In genomic region chr14:57866199-57866755, GRCh38 we compare ENCODE assay signal across 22 cellular contexts. TPM values are rescaled to one million over a fixed set of nuclear protein-coding genes. Genes with fewer than 3 reads are reported as not detected.
A peak's percentile ranks its signal among the peaks of the same experiment; 100 is the strongest.
DNase-seq lines count a peak whose midpoint lies in the region; ATAC-seq and TF ChIP-seq lines count a peak whose summit lies in the region.
"Had no signal": no experiment of that assay in that cellular context is flagged by ENCODE, and none has a peak within 500 bp of the region (broad histone marks: within the 10 kb centered on the region; RNA-seq: fewer than 3 reads in every experiment).

No MANE protein-coding gene starts in this region.

- H3K36me3 ChIP-seq in hepatocyte (replicated peaks; ENCODE audit: insufficient read depth, low read depth): no peaks in the 10 kb centered on the region
- no peaks in the 10 kb centered on the region for H3K36me3 ChIP-seq in trophoblast cell (ENCODE audit: control insufficient read depth in 1 of 2, insufficient read depth in 2 of 2, low read length in 2 of 2)
- H3K36me3 ChIP-seq: ovary, SJCRH30 had no signal

- TF ChIP-seq POLR2A in erythroblast (IDR thresholded peaks at IDR 0.05; ENCODE audit: low read length): no peak

- no peak overlapping the region for H4K8ac ChIP-seq in trophoblast cell (ENCODE audit: low read depth, low read length)

- H3K4me1 ChIP-seq in hepatocyte (ENCODE audit: insufficient read depth): peaks cover 7% of the 10 kb centered on the region
- H3K4me1 ChIP-seq in trophoblast cell (ENCODE audit: control insufficient read depth in 1 of 2, insufficient read depth in 2 of 2, low read length in 2 of 2): peaks cover 0 to 5% of the 10 kb centered on the region in 2 experiments
- H3K4me1 ChIP-seq: SJCRH30 had no signal

- H3K27me3 ChIP-seq in hepatocyte (peaks cover 55% of the 10 kb centered on the region), trophoblast cell (ENCODE audit: insufficient read depth, low read length) (peaks cover 28% of the 10 kb centered on the region)
- H3K27me3 ChIP-seq: ovary, SJCRH30 had no signal

- TF ChIP-seq CTCF in hepatocyte (IDR thresholded peaks at IDR 0.05; ENCODE audit: poor library complexity): no peak

- no peak overlapping the region for H2AK5ac ChIP-seq in trophoblast cell (ENCODE audit: low read length)

- H3K4me2 ChIP-seq in hepatocyte (peak overlapping the region; percentile 98), trophoblast cell (ENCODE audit: low read length) (peak overlapping the region; percentile 66)

- in situ Hi-C loops in G401 (cut with HindIII; ENCODE audit: low sequenced_read_pairs): no loop called here

- H3K79me2 ChIP-seq in hepatocyte (no peaks in the 10 kb centered on the region), trophoblast cell (ENCODE audit: control insufficient read depth, insufficient read depth, low read length, poor library complexity) (no peaks in the 10 kb centered on the region)

- H3K9ac ChIP-seq in trophoblast cell (ENCODE audit: low read length): no peak overlapping the region

- no peaks in the 10 kb centered on the region for H4K20me1 ChIP-seq in hepatocyte (ENCODE audit: insufficient read depth, poor library complexity, severe bottlenecking)

- H3K9me3 ChIP-seq in hepatocyte (ENCODE audit: low read depth) (no peaks in the 10 kb centered on the region), trophoblast cell (ENCODE audit: insufficient read depth, low read depth, low read length) (peaks cover 2% of the 10 kb centered on the region)
- H3K9me3 ChIP-seq: ovary, SJCRH30 had no signal

- no peak overlapping the region for H3K14ac ChIP-seq in trophoblast cell (ENCODE audit: low read length)

- no peak overlapping the region for H4K91ac ChIP-seq in trophoblast cell (ENCODE audit: low read depth, low read length)

- H3K79me1 ChIP-seq in trophoblast cell (ENCODE audit: low read length): no peaks in the 10 kb centered on the region

- DNase-seq in G401 (ENCODE audit: low spot score) (peak; percentile 56), NCI-H526 (lab: John Stamatoyannopoulos, UW) (peak; percentile 64 to 75), hepatocyte (ENCODE audit: low spot score) (no peak), trophoblast cell (no peak), hepatic stellate cell (ENCODE audit: low spot score) (no peak), erythroblast (lab: John Stamatoyannopoulos, UW) (no peak)
- DNase-seq: activated CD4-positive, alpha-beta T cell treated with anti-CD3 and anti-CD28 coated beads for 1 hour; activated CD8-positive, alpha-beta memory T cell treated with anti-CD3 and anti-CD28 coated beads, Interleukin-2, amount 10 ng/mL, durations not matched to agents 7 days and 5 days; activated effector memory CD4-positive, alpha-beta T cell treated with anti-CD3 and anti-CD28 coated beads, Interleukin-2, amount 50 U/mL, for 16 hours; MV-4-11; SJCRH30; stimulated activated CD4-positive, alpha-beta T cell treated with anti-CD3 and anti-CD28 coated beads, Interleukin-4, amount 100 ng/mL, for 24 hours; stimulated activated CD8-positive, alpha-beta memory T cell treated with anti-CD3 and anti-CD28 coated beads, Interleukin-4, amount 100 ng/mL, for 48 hours had no signal

- 31% methylated on average over 19 of the region's 19 CpGs for WGBS in hepatocyte (ENCODE audit: low lambda C conversion rate, missing lambda C conversion rate)
- WGBS in trophoblast cell (ENCODE audit: extremely low coverage, insufficient coverage, insufficient read length): no CpG with 5 or more reads among the region's 19 CpGs

- no peak overlapping the region for H3K23ac ChIP-seq in trophoblast cell (ENCODE audit: low read length)

- no peaks in the 10 kb centered on the region for H3K9me2 ChIP-seq in hepatocyte (replicated peaks; ENCODE audit: insufficient read depth)

- H3K18ac ChIP-seq in trophoblast cell (ENCODE audit: low read length): no peak overlapping the region

- H4K12ac ChIP-seq in trophoblast cell (ENCODE audit: low read depth, low read length): no peak overlapping the region

- no peak overlapping the region for H3K4ac ChIP-seq in trophoblast cell (ENCODE audit: low read depth, low read length)

- H3K27ac ChIP-seq in hepatocyte (no peak overlapping the region), trophoblast cell (ENCODE audit: low read depth, low read length) (no peak overlapping the region)
- H3K27ac ChIP-seq: epithelial cell of prostate, ovary, SJCRH30, skin epidermis had no signal

- no peak overlapping the region for H3K4me3 ChIP-seq in hepatocyte
- H3K4me3 ChIP-seq in trophoblast cell (ENCODE audit: low read depth, low read length): no peak overlapping the region
- H3K4me3 ChIP-seq: ovary, SJCRH30 had no signal

- H2BK120ac ChIP-seq in trophoblast cell (ENCODE audit: insufficient read depth, low read length, poor library complexity): no peak overlapping the region

- no peak overlapping the region for H2BK5ac ChIP-seq in trophoblast cell (ENCODE audit: low read depth, low read length, poor library complexity)

- H2BK12ac ChIP-seq in trophoblast cell (ENCODE audit: low read length): no peak overlapping the region

- ATAC-seq in HG03039 (IDR thresholded peaks at IDR 0.05; ENCODE audit: unreplicated experiment) (no peak), GM18868 (IDR thresholded peaks at IDR 0.05; ENCODE audit: unreplicated experiment) (no peak)
- ATAC-seq: activated CD8-positive, alpha-beta memory T cell treated with anti-CD3 and anti-CD28 coated beads, Interleukin-2, amount 10 ng/mL, durations not matched to agents 7 days and 5 days had no signal

- H2AFZ ChIP-seq in hepatocyte (no peak overlapping the region), trophoblast cell (ENCODE audit: insufficient read depth, low read length, poor library complexity) (no peak overlapping the region)

RNA-seq across cellular contexts. Expression of gene SLC35F4, which starts 0.4 kb away (rescaled TPM):
- 0.88 TPM in 1 of 2 replicates, not detected in the other for total RNA-seq in G401 (2014; rRNA removed; shearing (Covaris generic))
- total RNA-seq in hepatocyte: 0.07 and 0.28 TPM in 2 replicates
- not detected in 2 replicates for polyA plus RNA-seq in hepatocyte
- polyA plus RNA-seq in trophoblast cell (2013): not detected in 2 replicates
- total RNA-seq: activated CD8-positive, alpha-beta memory T cell treated with anti-CD3 and anti-CD28 coated beads, Interleukin-2, amount 10 ng/mL, durations not matched to agents 7 days and 5 days; mononuclear cell; SJCRH30; T-helper 2 cell treated with Interferon-gamma antibody and Interleukin-4, amounts not matched to agents 100 ng/mL and 5 ng/mL, for 36 hours had no signal
- polyA plus RNA-seq: BJ, thymus had no signal

Comparison
In these comparisons a context has a peak if more than half of its experiments do, and no peak if none do; other contexts are left out.
1. DNase-seq: peak in G401 (single experiment) and NCI-H526 (2 of 2); none in hepatocyte (single experiment), trophoblast cell (0 of 2), hepatic stellate cell (single experiment) and erythroblast (0 of 2).